In the genomic region with DNA sequence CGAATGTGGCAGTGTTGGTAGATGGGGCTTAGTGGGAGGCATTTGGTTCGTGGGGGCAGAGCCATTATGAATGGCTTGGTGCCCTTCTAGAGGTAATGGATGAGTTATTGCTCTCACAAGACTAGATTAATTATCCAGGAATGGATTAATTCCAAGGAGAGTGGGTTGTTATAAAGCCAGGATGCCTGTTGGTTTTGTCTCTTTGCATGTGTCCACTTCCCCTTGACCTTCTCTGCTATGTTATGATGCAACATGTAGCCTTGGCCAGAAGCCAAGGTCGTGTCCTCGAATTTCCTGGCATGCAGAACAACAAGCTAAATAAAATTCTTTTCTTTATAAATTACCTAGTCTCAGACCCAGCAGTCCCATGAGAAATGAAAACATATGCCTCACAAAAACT, we compare ENCODE assay signal across 1 cellular context.
A peak's percentile ranks its signal among the peaks of the same experiment; 100 is the strongest.
TF ChIP-seq lines count a peak whose summit lies in the region.

No MANE protein-coding gene starts in this region.

TF ChIP-seq in endothelial cell of umbilical vein, 7 proteins besides CTCF, POLR2A, EP300 and RAD21:
- TF ChIP-seq POLR2AphosphoS5 (IDR thresholded peaks at IDR 0.05; ENCODE audit: insufficient read depth, low read depth, low read length), result peak; percentile 39
- TF ChIP-seq MYC (IDR thresholded peaks at IDR 0.05; ENCODE audit: low read depth, low read length), result no peak
